ENCODE assay signal across 31 cellular contexts in the genomic region with DNA sequence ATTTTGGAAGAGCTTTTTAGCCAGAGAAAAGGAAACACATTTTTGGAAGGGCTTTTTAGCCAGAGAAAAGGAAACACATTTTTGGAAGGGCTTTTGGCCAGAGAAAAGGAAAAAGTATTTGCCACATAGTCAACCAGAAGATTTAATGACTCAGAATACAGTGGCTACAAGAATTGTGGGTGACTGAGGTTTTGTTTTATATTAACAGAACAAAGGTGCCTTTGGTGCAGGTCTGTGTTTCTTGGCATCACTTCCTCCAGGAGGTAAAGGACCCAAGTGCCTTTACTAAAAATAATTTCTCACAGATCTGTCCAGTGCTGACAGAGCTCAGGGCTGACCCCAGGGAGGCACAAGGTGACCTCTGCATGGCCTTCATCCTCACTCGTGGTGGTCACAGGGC.
"Had no signal": no experiment of that assay in that cellular context is flagged by ENCODE, and none has a peak within 500 bp of the region (broad histone marks: within the 10 kb centered on the region; RNA-seq: fewer than 3 reads in every experiment).

No MANE protein-coding gene starts in this region.

- H3K36me3 Mint-ChIP-seq: activated naive CD4-positive, alpha-beta T cell treated with anti-CD3 and anti-CD28 coated beads, Interleukin-2, amount 50 U/mL, for 24 hours; activated naive CD8-positive, alpha-beta T cell treated with anti-CD3 and anti-CD28 coated beads for 36 hours; brain had no signal

- H3K4me1 Mint-ChIP-seq: activated CD4-positive, alpha-beta memory T cell treated with anti-CD3 and anti-CD28 coated beads, Interleukin-2, amount 10 ng/mL, durations not matched to agents 7 days and 5 days; activated CD4-positive, alpha-beta T cell treated with anti-CD3 and anti-CD28 coated beads, Interleukin-2, amount 10 ng/mL, durations not matched to agents 7 days and 5 days; activated naive CD4-positive, alpha-beta T cell treated with anti-CD3 and anti-CD28 coated beads, Interleukin-2, amount 50 U/mL, for 24 hours; activated naive CD8-positive, alpha-beta T cell treated with anti-CD3 and anti-CD28 coated beads for 36 hours; activated naive CD8-positive, alpha-beta T cell treated with anti-CD3 and anti-CD28 coated beads, Interleukin-2, amount 50 U/mL, for 24 hours; brain had no signal

- H3K9me3 Mint-ChIP-seq: activated CD4-positive, alpha-beta memory T cell treated with anti-CD3 and anti-CD28 coated beads, Interleukin-2, amount 10 ng/mL, durations not matched to agents 7 days and 5 days; activated CD4-positive, alpha-beta T cell treated with anti-CD3 and anti-CD28 coated beads, Interleukin-2, amount 10 ng/mL, durations not matched to agents 7 days and 5 days; activated naive CD4-positive, alpha-beta T cell treated with anti-CD3 and anti-CD28 coated beads for 36 hours; activated naive CD4-positive, alpha-beta T cell treated with anti-CD3 and anti-CD28 coated beads, Interleukin-2, amount 50 U/mL, for 24 hours; activated naive CD8-positive, alpha-beta T cell treated with anti-CD3 and anti-CD28 coated beads for 36 hours; activated naive CD8-positive, alpha-beta T cell treated with anti-CD3 and anti-CD28 coated beads, Interleukin-2, amount 50 U/mL, for 24 hours; activated T-helper 1 cell treated with anti-CD3 and anti-CD28 coated beads, Interleukin-12 subunit alpha, Interleukin-12 subunit beta, Interleukin-2, Interleukin-4 antibody, amounts not matched to agents 30 ng/mL and 10 ng/mL and 1 ng/mL, durations not matched to agents 14 hours and 24 hours and 36 hours; activated T-helper 2 cell treated with anti-CD3 and anti-CD28 coated beads, Interferon-gamma antibody, Interleukin-2, Interleukin-4, amounts not matched to agents 10 μg/mL and 5 μg/mL and 100 μg/mL, durations not matched to agents 14 hours and 24 hours and 36 hours; brain had no signal

- H3K27ac ChIP-seq: adrenal gland, breast epithelium, cardiac muscle cell, colonic mucosa, epithelial cell of prostate, esophagus squamous epithelium, gastroesophageal sphincter had no signal

- H3K9me3 ChIP-seq: adrenal gland, breast epithelium, colonic mucosa, esophagus squamous epithelium, gastroesophageal sphincter had no signal

- H3K4me3 Mint-ChIP-seq: activated CD4-positive, alpha-beta memory T cell treated with anti-CD3 and anti-CD28 coated beads, Interleukin-2, amount 10 ng/mL, durations not matched to agents 7 days and 5 days; activated CD4-positive, alpha-beta T cell treated with anti-CD3 and anti-CD28 coated beads, Interleukin-2, amount 10 ng/mL, durations not matched to agents 7 days and 5 days; activated naive CD4-positive, alpha-beta T cell treated with anti-CD3 and anti-CD28 coated beads for 36 hours; activated naive CD4-positive, alpha-beta T cell treated with anti-CD3 and anti-CD28 coated beads, Interleukin-2, amount 50 U/mL, for 24 hours; activated naive CD8-positive, alpha-beta T cell treated with anti-CD3 and anti-CD28 coated beads for 36 hours; activated naive CD8-positive, alpha-beta T cell treated with anti-CD3 and anti-CD28 coated beads, Interleukin-2, amount 50 U/mL, for 24 hours; activated T-helper 1 cell treated with anti-CD3 and anti-CD28 coated beads, Interleukin-12 subunit alpha, Interleukin-12 subunit beta, Interleukin-2, Interleukin-4 antibody, amounts not matched to agents 30 ng/mL and 10 ng/mL and 1 ng/mL, durations not matched to agents 14 hours and 24 hours and 36 hours; brain had no signal

- H3K27ac Mint-ChIP-seq: activated CD4-positive, alpha-beta memory T cell treated with anti-CD3 and anti-CD28 coated beads, Interleukin-2, amount 10 ng/mL, durations not matched to agents 7 days and 5 days; activated CD4-positive, alpha-beta T cell treated with anti-CD3 and anti-CD28 coated beads, Interleukin-2, amount 10 ng/mL, durations not matched to agents 7 days and 5 days; activated naive CD4-positive, alpha-beta T cell treated with anti-CD3 and anti-CD28 coated beads for 36 hours; activated naive CD4-positive, alpha-beta T cell treated with anti-CD3 and anti-CD28 coated beads, Interleukin-2, amount 50 U/mL, for 24 hours; activated naive CD8-positive, alpha-beta T cell treated with anti-CD3 and anti-CD28 coated beads for 36 hours; activated naive CD8-positive, alpha-beta T cell treated with anti-CD3 and anti-CD28 coated beads, Interleukin-2, amount 50 U/mL, for 24 hours; activated T-helper 1 cell treated with anti-CD3 and anti-CD28 coated beads, Interleukin-12 subunit alpha, Interleukin-12 subunit beta, Interleukin-2, Interleukin-4 antibody, amounts not matched to agents 30 ng/mL and 10 ng/mL and 1 ng/mL, durations not matched to agents 14 hours and 24 hours and 36 hours; activated T-helper 2 cell treated with anti-CD3 and anti-CD28 coated beads, Interferon-gamma antibody, Interleukin-2, Interleukin-4, amounts not matched to agents 10 μg/mL and 5 μg/mL and 100 μg/mL, durations not matched to agents 14 hours and 24 hours and 36 hours; brain had no signal

- H3K27me3 Mint-ChIP-seq: activated CD4-positive, alpha-beta memory T cell treated with anti-CD3 and anti-CD28 coated beads, Interleukin-2, amount 10 ng/mL, durations not matched to agents 7 days and 5 days had no signal

- H3K36me3 ChIP-seq: adrenal gland, breast epithelium, cardiac muscle cell, colonic mucosa, esophagus squamous epithelium, gastroesophageal sphincter had no signal

- H3K4me3 ChIP-seq: adrenal gland, breast epithelium, cardiac muscle cell, colonic mucosa, esophagus squamous epithelium, gastroesophageal sphincter had no signal

- ATAC-seq: activated naive CD8-positive, alpha-beta T cell treated with anti-CD3 and anti-CD28 coated beads, Interleukin-2, amount 50 U/mL, for 24 hours; gastroesophageal sphincter had no signal

- DNase-seq: activated CD4-positive, alpha-beta memory T cell treated with anti-CD3 and anti-CD28 coated beads, Interleukin-2, amount 10 ng/mL, durations not matched to agents 7 days and 5 days; activated CD4-positive, alpha-beta T cell treated with anti-CD3 and anti-CD28 coated beads for 1 hour; activated CD4-positive, alpha-beta T cell treated with anti-CD3 and anti-CD28 coated beads for 4 hours; activated CD4-positive, alpha-beta T cell treated with anti-CD3 and anti-CD28 coated beads, Interleukin-2, amount 10 ng/mL, durations not matched to agents 7 days and 5 days; activated CD4-positive, alpha-beta T cell treated with anti-CD3 and anti-CD28 coated beads, Interleukin-2, amount 50 U/mL, for 4 hours; activated CD8-positive, alpha-beta memory T cell treated with anti-CD3 and anti-CD28 coated beads, Interleukin-2, amount 50 U/mL, for 48 hours; activated effector memory CD4-positive, alpha-beta T cell treated with anti-CD3 and anti-CD28 coated beads, Interleukin-2, amount 50 U/mL, for 16 hours; activated naive CD4-positive, alpha-beta T cell treated with anti-CD3 and anti-CD28 coated beads for 36 hours; activated naive CD8-positive, alpha-beta T cell treated with anti-CD3 and anti-CD28 coated beads for 36 hours; activated naive CD8-positive, alpha-beta T cell treated with anti-CD3 and anti-CD28 coated beads, Interleukin-2, amount 50 U/mL, for 24 hours; activated T-cell treated with anti-CD3 and anti-CD28 coated beads, Interleukin-2, amount 50 U/mL, for 48 hours; adrenal gland; amygdala; aorta; central memory CD4-positive, alpha-beta T cell; cerebellar nuclear complex; colonic mucosa; effector CD8-positive, alpha-beta T cell; esophagus squamous epithelium; foreskin melanocyte; T-helper 2 cell had no signal

- FAIRE-seq: endometrium, endothelial cell of umbilical vein had no signal

- H3K27me3 ChIP-seq: adrenal gland, cardiac muscle cell, colonic mucosa, esophagus squamous epithelium had no signal

- H3K4me1 ChIP-seq: adrenal gland, breast epithelium, colonic mucosa, esophagus squamous epithelium, gastroesophageal sphincter had no signal
